Comparison of ENCODE assay signal across 8 cellular contexts in the genomic region with DNA sequence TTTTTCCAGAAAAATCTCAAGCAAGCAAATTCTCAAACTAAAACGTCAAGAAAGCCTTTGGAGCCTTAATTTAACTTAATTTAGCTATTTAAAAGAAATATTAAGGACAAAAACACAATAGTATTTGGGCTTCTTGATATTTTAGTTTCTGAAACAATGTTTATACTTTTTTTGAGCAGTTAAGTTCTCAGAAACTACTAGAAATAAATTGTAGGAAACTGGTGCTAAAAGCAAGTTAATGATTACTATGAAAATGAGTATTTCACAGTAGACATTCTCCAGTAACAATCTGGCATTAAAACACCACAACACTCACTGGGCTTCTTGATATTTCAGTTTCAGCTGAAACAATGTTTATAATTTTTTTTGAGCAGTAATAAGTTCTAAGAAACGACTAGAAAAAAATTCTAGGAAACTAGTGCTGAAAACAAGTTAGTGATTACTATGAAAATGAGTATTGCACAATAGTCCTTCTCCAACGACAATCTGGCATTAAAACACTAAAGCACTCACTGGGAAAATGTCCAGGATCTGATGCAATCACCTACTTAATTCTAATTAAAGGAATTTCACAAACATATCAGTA. TPM values are rescaled to one million over a fixed set of nuclear protein-coding genes. Genes with fewer than 3 reads are reported as not detected.
DNase-seq lines count a peak whose midpoint lies in the region; ATAC-seq and TF ChIP-seq lines count a peak whose summit lies in the region.

No MANE protein-coding gene starts in this region.

- DNase-seq in COLO829 (ENCODE audit: low spot score) (peak; percentile 51), NCI-H1105 (lab: John Stamatoyannopoulos, UW) (peak; percentile 0), coronary artery (ENCODE audit: low spot score) (no peak), myocyte (ENCODE audit: low read depth) (peak; percentile 40), NCI-H82 (lab: John Stamatoyannopoulos, UW) (no peak), NCI-H526 (lab: John Stamatoyannopoulos, UW) (no peak)
- no peak for DNase-seq in NK-92 treated with Interleukin-12 subunit alpha and Interleukin-12 subunit beta, amount 100 ng/mL, for 24 hours (lab: John Stamatoyannopoulos, UW)

- peak overlapping the region; percentile 1 to 39 for H3K27ac ChIP-seq in coronary artery

- TF ChIP-seq CTCF in coronary artery (IDR thresholded peaks at IDR 0.05): no peak

- ATAC-seq in HG03175 (IDR thresholded peaks at IDR 0.05; ENCODE audit: unreplicated experiment): no peak

- no peak overlapping the region for H3K4me3 ChIP-seq in coronary artery

RNA-seq across cellular contexts. Expression of gene TRAK2, which starts 45.1 kb away (rescaled TPM):
- total RNA-seq in myocyte: 34.3 and 47.9 TPM in 2 replicates
- 23.8 TPM for polyA plus RNA-seq in myocyte (2012)

RNA-seq across cellular contexts. Expression of gene STRADB, which starts 45.4 kb away (rescaled TPM):
- 219 and 254 TPM in 2 replicates for total RNA-seq in myocyte
- 40.8 TPM for polyA plus RNA-seq in myocyte (2012)

RNA-seq across cellular contexts. Expression of gene FLACC1, which starts 49.0 kb away (rescaled TPM):
- 1.8 and 2.4 TPM in 2 replicates for total RNA-seq in myocyte
- 1.1 TPM for polyA plus RNA-seq in myocyte (2012)

Comparison
In these comparisons a context has a peak if more than half of its experiments do, and no peak if none do; other contexts are left out.
1. DNase-seq: peak in COLO829 (single experiment), NCI-H1105 (single experiment) and myocyte (single experiment); none in coronary artery (single experiment), NCI-H82 (single experiment), NCI-H526 (0 of 2) and NK-92 treated with Interleukin-12 subunit alpha and Interleukin-12 subunit beta, amount 100 ng/mL, for 24 hours (single experiment).